1 cellular context compared by ENCODE assay signal in genomic region chr12:46519407-46519806, GRCh38.
TF ChIP-seq lines count a peak whose summit lies in the region.

No MANE protein-coding gene starts in this region.

TF ChIP-seq in HepG2, 621 proteins besides CTCF, POLR2A, EP300 and RAD21 (continued from another document):
- no peak for TF ChIP-seq BCLAF1 (IDR thresholded peaks at IDR 0.05)
- no peak for TF ChIP-seq FOXA1 (IDR thresholded peaks at IDR 0.05)
- peak; percentile 34; the same call in 1 of the 2 replicates for TF ChIP-seq FOXA1 (CRISPR knock-in tag; IDR thresholded peaks at IDR 0.05)
- TF ChIP-seq NCOR1 (IDR thresholded peaks at IDR 0.05; ENCODE audit: borderline replicate concordance, low read length): 0 out of 2 replicates have a peak, but pooled peaks have one; percentile 45
- TF ChIP-seq ETV5 (CRISPR knock-in tag; IDR thresholded peaks at IDR 0.05; ENCODE audit: borderline replicate concordance): peak; percentile 14; the same call in 1 of the 2 replicates
- no peak for TF ChIP-seq CREB1 (IDR thresholded peaks at IDR 0.05)
- TF ChIP-seq CREB1 (CRISPR knock-in tag; IDR thresholded peaks at IDR 0.05): 0 out of 2 replicates have a peak, but pooled peaks have one; percentile 48
- no peak for TF ChIP-seq JARID2 (CRISPR knock-in tag; IDR thresholded peaks at IDR 0.05; ENCODE audit: insufficient replicate concordance)
- TF ChIP-seq SP5 (CRISPR knock-in tag; IDR thresholded peaks at IDR 0.05; ENCODE audit: borderline replicate concordance, low read depth): peak; percentile 54; the same call in 1 of the 2 replicates
- peak; percentile 80 for TF ChIP-seq FOXP4 (CRISPR knock-in tag; IDR thresholded peaks at IDR 0.05)
